8 cellular contexts compared by ENCODE assay signal in the genomic region with DNA sequence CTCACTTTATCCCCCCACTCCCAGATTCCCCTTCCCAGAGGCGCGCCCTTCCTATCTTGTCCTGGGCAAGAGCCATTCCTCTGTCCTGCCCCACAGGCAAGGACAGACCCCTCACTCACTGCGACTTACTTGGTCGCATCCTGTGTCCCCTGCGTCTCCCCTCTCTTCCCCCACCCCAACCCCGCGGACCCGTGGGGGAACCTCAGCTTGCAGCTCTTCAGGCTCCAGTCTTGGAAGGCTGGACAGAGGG. TPM values are rescaled to one million over a fixed set of nuclear protein-coding genes. Genes with fewer than 3 reads are reported as not detected.
DNase-seq lines count a peak whose midpoint lies in the region; ATAC-seq and TF ChIP-seq lines count a peak whose summit lies in the region.

No MANE protein-coding gene starts in this region.

- peak overlapping the region; percentile 72 for H3K4me3 Mint-ChIP-seq in activated naive CD8-positive, alpha-beta T cell treated with anti-CD3 and anti-CD28 coated beads for 36 hours
- peak overlapping the region; percentile 29 to 70 (median 47) for H3K4me3 Mint-ChIP-seq in immature natural killer cell
- peak overlapping the region; percentile 80 for H3K4me3 Mint-ChIP-seq in stimulated activated memory B cell treated with anti-CD40 and anti-IgM and Interleukin-4, amounts not matched to agents 10 μg/mL and 1 μg/mL and 100 μg/mL, for 72 hours

- H3K4me1 Mint-ChIP-seq in activated naive CD8-positive, alpha-beta T cell treated with anti-CD3 and anti-CD28 coated beads for 36 hours, result peaks cover 16% of the 10 kb centered on the region
- peaks cover 16 to 18% of the 10 kb centered on the region in 2 donors for H3K4me1 Mint-ChIP-seq in immature natural killer cell
- peaks cover 35% of the 10 kb centered on the region for H3K4me1 Mint-ChIP-seq in stimulated activated memory B cell treated with anti-CD40 and anti-IgM and Interleukin-4, amounts not matched to agents 10 μg/mL and 1 μg/mL and 100 μg/mL, for 72 hours

- H3K27ac Mint-ChIP-seq in activated naive CD8-positive, alpha-beta T cell treated with anti-CD3 and anti-CD28 coated beads for 36 hours, result no peak overlapping the region
- no peak overlapping the region for H3K27ac Mint-ChIP-seq in immature natural killer cell
- H3K27ac Mint-ChIP-seq in stimulated activated memory B cell treated with anti-CD40 and anti-IgM and Interleukin-4, amounts not matched to agents 10 μg/mL and 1 μg/mL and 100 μg/mL, for 72 hours, result no peak overlapping the region

- CTCF ChIA-PET in HEK293T (lab: Yijun Ruan, JAX), result interaction anchor here (0.7 to 1.5 kb wide), 2 partner anchors 47 to 51 kb away, joined by 3 read pairs; no protein-coding TSS in a partner anchor

- no peaks in the 10 kb centered on the region for H3K36me3 Mint-ChIP-seq in activated naive CD8-positive, alpha-beta T cell treated with anti-CD3 and anti-CD28 coated beads for 36 hours
- no peaks in the 10 kb centered on the region for H3K36me3 Mint-ChIP-seq in immature natural killer cell
- no peaks in the 10 kb centered on the region for H3K36me3 Mint-ChIP-seq in stimulated activated memory B cell treated with anti-CD40 and anti-IgM and Interleukin-4, amounts not matched to agents 10 μg/mL and 1 μg/mL and 100 μg/mL, for 72 hours

- H3K4me3 ChIP-seq in HFF-Myc (replicated peaks; ENCODE audit: low read depth, low read length), result peak overlapping the region; percentile 41

- DNase-seq in HFF-Myc (ENCODE audit: extremely low read depth, low read depth) (no peak), immature natural killer cell (no peak), NCI-H82 (lab: John Stamatoyannopoulos, UW) (no peak), HEK293T (ENCODE audit: extremely low spot score) (no peak), DMS53 (lab: John Stamatoyannopoulos, UW) (no peak)
- DNase-seq in activated naive CD8-positive, alpha-beta T cell treated with anti-CD3 and anti-CD28 coated beads for 36 hours, result no peak

- peaks cover 4% of the 10 kb centered on the region for H3K9me3 Mint-ChIP-seq in activated naive CD8-positive, alpha-beta T cell treated with anti-CD3 and anti-CD28 coated beads for 36 hours
- H3K9me3 Mint-ChIP-seq in immature natural killer cell, result peaks cover 0 to 6% (median 0%) of the 10 kb centered on the region in 6 donors
- H3K9me3 Mint-ChIP-seq in stimulated activated memory B cell treated with anti-CD40 and anti-IgM and Interleukin-4, amounts not matched to agents 10 μg/mL and 1 μg/mL and 100 μg/mL, for 72 hours, result peaks cover 9% of the 10 kb centered on the region

- H3K27me3 Mint-ChIP-seq in activated naive CD8-positive, alpha-beta T cell treated with anti-CD3 and anti-CD28 coated beads for 36 hours, result peaks cover 77% of the 10 kb centered on the region
- peaks cover 15 to 35% (median 18%) of the 10 kb centered on the region in 3 donors for H3K27me3 Mint-ChIP-seq in immature natural killer cell (ENCODE audit: low read depth in 3 of 3)
- peaks cover 60% of the 10 kb centered on the region for H3K27me3 Mint-ChIP-seq in stimulated activated memory B cell treated with anti-CD40 and anti-IgM and Interleukin-4, amounts not matched to agents 10 μg/mL and 1 μg/mL and 100 μg/mL, for 72 hours

- TF ChIP-seq CTCF in HFF-Myc (IDR thresholded peaks at IDR 0.05; ENCODE audit: low read depth, low read length, missing control alignments), result no peak

- POLR2A ChIA-PET in HEK293T (lab: Yijun Ruan, JAX), result interaction anchor here (1.9 kb wide), 1 partner anchor 9 kb away, joined by 10 read pairs; no protein-coding TSS in a partner anchor

- peak; percentile 9 for ATAC-seq in stimulated activated memory B cell treated with anti-CD40 and anti-IgM and Interleukin-4, amounts not matched to agents 10 μg/mL and 1 μg/mL and 100 μg/mL, for 72 hours
- no peak for ATAC-seq in HG03159 (IDR thresholded peaks at IDR 0.05; ENCODE audit: unreplicated experiment)

TF ChIP-seq in HEK293T, 16 proteins besides CTCF, POLR2A, EP300 and RAD21:
- no peak for TF ChIP-seq FOXK2 (IDR thresholded peaks at IDR 0.05)
- no peak for TF ChIP-seq L3MBTL2 (conservative IDR thresholded peaks at IDR 0.05)
- no peak for TF ChIP-seq FOXA1 (IDR thresholded peaks at IDR 0.05)
- no peak for TF ChIP-seq NFRKB (IDR thresholded peaks at IDR 0.05)
- TF ChIP-seq SUZ12 (IDR thresholded peaks at IDR 0.05), result no peak
- TF ChIP-seq, protein P1, sequence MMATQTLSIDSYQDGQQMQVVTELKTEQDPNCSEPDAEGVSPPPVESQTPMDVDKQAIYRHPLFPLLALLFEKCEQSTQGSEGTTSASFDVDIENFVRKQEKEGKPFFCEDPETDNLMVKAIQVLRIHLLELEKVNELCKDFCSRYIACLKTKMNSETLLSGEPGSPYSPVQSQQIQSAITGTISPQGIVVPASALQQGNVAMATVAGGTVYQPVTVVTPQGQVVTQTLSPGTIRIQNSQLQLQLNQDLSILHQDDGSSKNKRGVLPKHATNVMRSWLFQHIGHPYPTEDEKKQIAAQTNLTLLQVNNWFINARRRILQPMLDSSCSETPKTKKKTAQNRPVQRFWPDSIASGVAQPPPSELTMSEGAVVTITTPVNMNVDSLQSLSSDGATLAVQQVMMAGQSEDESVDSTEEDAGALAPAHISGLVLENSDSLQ (IDR thresholded peaks at IDR 0.05), result no peak
- TF ChIP-seq ZNF384 (IDR thresholded peaks at IDR 0.05), result no peak
- TF ChIP-seq LEF1 (IDR thresholded peaks at IDR 0.05; ENCODE audit: borderline replicate concordance), result no peak
- no peak for TF ChIP-seq FOXM1 (IDR thresholded peaks at IDR 0.05; ENCODE audit: borderline replicate concordance)
- no peak for TF ChIP-seq CTBP1 (IDR thresholded peaks at IDR 0.05; ENCODE audit: borderline replicate concordance)
- no peak for TF ChIP-seq ARNT (IDR thresholded peaks at IDR 0.05)
- no peak for TF ChIP-seq ELF4 (IDR thresholded peaks at IDR 0.05)
- TF ChIP-seq SP1 (IDR thresholded peaks at IDR 0.05), result no peak
- TF ChIP-seq BHLHE40 (IDR thresholded peaks at IDR 0.05; ENCODE audit: borderline replicate concordance), result no peak
- TF ChIP-seq HDGF (IDR thresholded peaks at IDR 0.05; ENCODE audit: borderline replicate concordance), result no peak
- TF ChIP-seq TARDBP (IDR thresholded peaks at IDR 0.05), result no peak

RNA-seq across cellular contexts. Expression of a gene that starts 0.5 kb away (rescaled TPM):
- total RNA-seq in activated naive CD8-positive, alpha-beta T cell treated with anti-CD3 and anti-CD28 coated beads for 36 hours, result not detected
- 1 to 10 TPM in 1 of 3 donors, under 1 TPM in 1, not detected in 1; 0.26 to 1.3 TPM for polyA plus RNA-seq in immature natural killer cell
